In genomic region chr11:117724621-117725020, GRCh38 we compare ENCODE assay signal across 14 cellular contexts.
DNase-seq lines count a peak whose midpoint lies in the region; ATAC-seq and TF ChIP-seq lines count a peak whose summit lies in the region.
"Had no signal": no experiment of that assay in that cellular context is flagged by ENCODE, and none has a peak within 500 bp of the region (broad histone marks: within the 10 kb centered on the region; RNA-seq: fewer than 3 reads in every experiment).

No MANE protein-coding gene starts in this region.

- peaks cover 3% of the 10 kb centered on the region for H3K23me2 ChIP-seq in H9 (ENCODE audit: insufficient read length, low read depth, low read length, poor library complexity, severe bottlenecking)

- H2AFZ ChIP-seq in H9 (ENCODE audit: low read length) (no peak overlapping the region), neuronal stem cell (ENCODE audit: low read length) (no peak overlapping the region)

- peaks cover 62% of the 10 kb centered on the region for H3K27me3 Mint-ChIP-seq in H9 (ENCODE audit: low read depth)

- no peak for TF ChIP-seq POLR2A in esophagus muscularis mucosa (IDR thresholded peaks at IDR 0.05; ENCODE audit: low read depth)

- no peak overlapping the region for H3K18ac ChIP-seq in H9 (ENCODE audit: insufficient read length, low read depth, low read length)
- peak overlapping the region; percentile 7 for H3K18ac ChIP-seq in neuronal stem cell (ENCODE audit: low read length)

- no peak overlapping the region for H4K91ac ChIP-seq in H9 (ENCODE audit: insufficient read length, low read depth, low read length)
- no peak overlapping the region for H4K91ac ChIP-seq in neuronal stem cell (ENCODE audit: low read depth, low read length, poor library complexity)

- H3K4me2 ChIP-seq in H9 (ENCODE audit: insufficient read depth, insufficient read length, low read length) (no peak overlapping the region), neuronal stem cell (ENCODE audit: insufficient read depth, low read length, poor library complexity, severe bottlenecking) (no peak overlapping the region)
- H3K4me2 ChIP-seq: BLaER1 treated with 17β-estradiol and CSF1 and Interleukin-3, amounts not matched to agents 10 nM and 100 nM had no signal

- no peak overlapping the region for H3T11ph ChIP-seq in H9 (ENCODE audit: low read length)

- H3K4ac ChIP-seq in H9 (ENCODE audit: low read depth, low read length) = no peak overlapping the region
- H3K4ac ChIP-seq in neuronal stem cell (ENCODE audit: low read length) = no peak overlapping the region

- H2BK12ac ChIP-seq in H9 (ENCODE audit: insufficient read length, low read depth, low read length) (peak overlapping the region; percentile 57), neuronal stem cell (ENCODE audit: low read length) (no peak overlapping the region)

- no peaks in the 10 kb centered on the region for H3K36me3 Mint-ChIP-seq in H9 (ENCODE audit: insufficient read depth in 1 of 3, low read depth in 3 of 3)
- H3K36me3 Mint-ChIP-seq: CD8-positive, alpha-beta T cell had no signal

- intact Hi-C loops in esophagus muscularis mucosa (cut with DNase I) = no loop called here

- TF ChIP-seq CTCF in H9 (conservative IDR thresholded peaks at IDR 0.05) (no peak), esophagus muscularis mucosa (IDR thresholded peaks at IDR 0.05) (no peak)

- no peak overlapping the region for H3K27ac ChIP-seq in H9 (ENCODE audit: insufficient read length, low read depth, low read length)
- H3K27ac ChIP-seq in caudate nucleus (ENCODE audit: low read depth, low read length) = peak overlapping the region; percentile 84
- no peak overlapping the region for H3K27ac ChIP-seq in neuronal stem cell (replicated peaks; ENCODE audit: low read length)
- H3K27ac ChIP-seq in esophagus muscularis mucosa (replicated peaks in 1 of 4) = no peak overlapping the region
- H3K27ac ChIP-seq: BLaER1 treated with 17β-estradiol and CSF1 and Interleukin-3, amounts not matched to agents 10 nM and 100 nM had no signal

- H3K4me3 ChIP-seq in neuronal stem cell (ENCODE audit: low read length in 2 of 2) (no peak overlapping the region), esophagus muscularis mucosa (no peak overlapping the region)
- H3K4me3 ChIP-seq: BLaER1 treated with 17β-estradiol and CSF1 and Interleukin-3, amounts not matched to agents 10 nM and 100 nM; HAP-1 had no signal

- H3K9me3 ChIP-seq in H9 (ENCODE audit: control insufficient read depth, low read depth, low read length) = no peaks in the 10 kb centered on the region
- no peaks in the 10 kb centered on the region for H3K9me3 ChIP-seq in neuronal stem cell (replicated peaks in 1 of 2; ENCODE audit: control insufficient read depth in 2 of 2, insufficient read depth in 1 of 2, low read depth in 1 of 2, low read length in 2 of 2)
- no peaks in the 10 kb centered on the region for H3K9me3 ChIP-seq in esophagus muscularis mucosa
- H3K9me3 ChIP-seq: BLaER1 treated with 17β-estradiol and CSF1 and Interleukin-3, amounts not matched to agents 10 nM and 100 nM; HAP-1 had no signal

- no peak overlapping the region for H3K27ac Mint-ChIP-seq in H9
- H3K27ac Mint-ChIP-seq: CD8-positive, alpha-beta T cell had no signal

- no peak for DNase-seq in H9
- DNase-seq in caudate nucleus (lab: John Stamatoyannopoulos, UW) = no peak
- DNase-seq in neuronal stem cell (ENCODE audit: low spot score) = no peak
- no peak for DNase-seq in esophagus muscularis mucosa (ENCODE audit: extremely low spot score)
- no peak for DNase-seq in NCI-H1694 treated with DMSO at 0.1 percent for 48 hours (lab: John Stamatoyannopoulos, UW)
- DNase-seq: 8988T; Calu3; CD8-positive, alpha-beta T cell; GF-D8; IMR-90 had no signal

- H3K9ac ChIP-seq in H9 (ENCODE audit: extremely low read depth, insufficient read length, low read length) (no peak overlapping the region), neuronal stem cell (ENCODE audit: low read depth, low read length, poor library complexity) (no peak overlapping the region)
- H3K9ac ChIP-seq: BLaER1 treated with 17β-estradiol and CSF1 and Interleukin-3, amounts not matched to agents 10 nM and 100 nM had no signal

- H3K4me3 Mint-ChIP-seq in H9 = no peak overlapping the region
- H3K4me3 Mint-ChIP-seq: CD8-positive, alpha-beta T cell had no signal

- no peak overlapping the region for H2BK20ac ChIP-seq in H9 (ENCODE audit: low read depth, low read length, poor library complexity, severe bottlenecking)

- H4K20me1 ChIP-seq in H9 (ENCODE audit: control insufficient read depth, insufficient read depth, insufficient read length) = no peaks in the 10 kb centered on the region
- H4K20me1 ChIP-seq: BLaER1 treated with 17β-estradiol and CSF1 and Interleukin-3, amounts not matched to agents 10 nM and 100 nM had no signal

- H2BK120ac ChIP-seq in H9 (ENCODE audit: low read depth, low read length, poor library complexity, severe bottlenecking) = no peak overlapping the region
- H2BK120ac ChIP-seq in neuronal stem cell (ENCODE audit: low read depth, low read length) = no peak overlapping the region

- H3K4me1 Mint-ChIP-seq in H9 = peaks cover 39 to 48% of the 10 kb centered on the region in 2 experiments

- ATAC-seq in GM19467 (IDR thresholded peaks at IDR 0.05; ENCODE audit: unreplicated experiment) (no peak), HG02884 (IDR thresholded peaks at IDR 0.05; ENCODE audit: unreplicated experiment) (no peak)
- ATAC-seq: CD8-positive, alpha-beta T cell had no signal

- no peak overlapping the region for H4K5ac ChIP-seq in H9 (ENCODE audit: insufficient read length, low read depth, low read length)

- H2BK5ac ChIP-seq in H9 (ENCODE audit: insufficient read length, low read length) (no peak overlapping the region), neuronal stem cell (ENCODE audit: low read length) (no peak overlapping the region)

- no peak overlapping the region for H2BK15ac ChIP-seq in H9 (ENCODE audit: low read depth, low read length)
- H2BK15ac ChIP-seq in neuronal stem cell (ENCODE audit: low read length) = no peak overlapping the region

- H4K8ac ChIP-seq in H9 (replicated peaks; ENCODE audit: insufficient read length, low read depth, low read length) (no peak overlapping the region), neuronal stem cell (ENCODE audit: low read depth, low read length) (no peak overlapping the region)

- H3K79me1 ChIP-seq in H9 (ENCODE audit: insufficient read depth, low read depth, low read length, poor library complexity, severe bottlenecking) (no peaks in the 10 kb centered on the region), neuronal stem cell (ENCODE audit: low read depth, low read length) (no peaks in the 10 kb centered on the region)

- H3K36me3 ChIP-seq in neuronal stem cell (replicated peaks in 1 of 2; ENCODE audit: control insufficient read depth in 2 of 2, insufficient read depth in 2 of 2, low read length in 2 of 2) (no peaks in the 10 kb centered on the region), esophagus muscularis mucosa (no peaks in the 10 kb centered on the region)
- H3K36me3 ChIP-seq: BLaER1 treated with 17β-estradiol and CSF1 and Interleukin-3, amounts not matched to agents 10 nM and 100 nM; HAP-1 had no signal

- no peak overlapping the region for H2AK5ac ChIP-seq in H9 (ENCODE audit: insufficient read length, low read length)
- peak overlapping the region; percentile 47 for H2AK5ac ChIP-seq in neuronal stem cell (ENCODE audit: low read depth, low read length)

- H3K4me1 ChIP-seq in H9 (ENCODE audit: insufficient read depth, low read length) (peaks cover 8% of the 10 kb centered on the region), neuronal stem cell (ENCODE audit: control insufficient read depth in 2 of 2, insufficient read depth in 1 of 2, low read depth in 1 of 2, low read length in 2 of 2) (peaks cover 9 to 32% of the 10 kb centered on the region in 2 donors), esophagus muscularis mucosa (peaks cover 0 to 13% (median 0%) of the 10 kb centered on the region in 4 donors)
- H3K4me1 ChIP-seq: BLaER1 treated with 17β-estradiol and CSF1 and Interleukin-3, amounts not matched to agents 10 nM and 100 nM had no signal

- H3K56ac ChIP-seq in H9 (ENCODE audit: insufficient read length, low read depth, low read length) = no peak overlapping the region

- no peak for TF ChIP-seq EP300 in esophagus muscularis mucosa (IDR thresholded peaks at IDR 0.05)

- H3K23ac ChIP-seq in H9 (ENCODE audit: insufficient read length, low read depth, low read length) (no peak overlapping the region), neuronal stem cell (ENCODE audit: low read depth, low read length, poor library complexity) (no peak overlapping the region)

- H3K79me2 ChIP-seq in H9 (ENCODE audit: insufficient read depth, low read length) = no peaks in the 10 kb centered on the region

- H3K27me3 ChIP-seq in H9 (ENCODE audit: insufficient read depth, low read length) (peaks cover 4% of the 10 kb centered on the region), neuronal stem cell (ENCODE audit: control insufficient read depth in 3 of 3, insufficient read depth in 3 of 3, low read depth in 1 of 3, low read length in 3 of 3) (peaks cover 0 to 65% (median 0%) of the 10 kb centered on the region in 3 experiments), esophagus muscularis mucosa (peaks cover 0 to 15% (median 0%) of the 10 kb centered on the region in 4 donors)
- H3K27me3 ChIP-seq: BLaER1 treated with 17β-estradiol and CSF1 and Interleukin-3, amounts not matched to agents 10 nM and 100 nM had no signal

- no peak overlapping the region for H3K14ac ChIP-seq in H9 (ENCODE audit: insufficient read depth, low read length)
- H3K14ac ChIP-seq in neuronal stem cell (ENCODE audit: low read length) = no peak overlapping the region

- H3K9me3 Mint-ChIP-seq in H9 = peaks cover 0 to under 1% of the 10 kb centered on the region in 2 experiments; a peak in 2 of 5 replicates
- H3K9me3 Mint-ChIP-seq: CD8-positive, alpha-beta T cell had no signal
